In genomic region chr5:80714570-80715298, GRCh38 we compare ENCODE assay signal across 26 cellular contexts. TPM values are rescaled to one million over a fixed set of nuclear protein-coding genes. Genes with fewer than 3 reads are reported as not detected.
DNase-seq lines count a peak whose midpoint lies in the region; FAIRE-seq and TF ChIP-seq lines count a peak whose summit lies in the region.
"Had no signal": no experiment of that assay in that cellular context is flagged by ENCODE, and none has a peak within 500 bp of the region (broad histone marks: within the 10 kb centered on the region; RNA-seq: fewer than 3 reads in every experiment).

No MANE protein-coding gene starts in this region.

- H3K23ac ChIP-seq in mesendoderm (ENCODE audit: low read length) = no peak overlapping the region

- no peak for TF ChIP-seq CTCF in keratinocyte (optimal IDR thresholded peaks at IDR 0.05 in 1 of 3, IDR thresholded peaks at IDR 0.05 in 1 of 3, conservative IDR thresholded peaks at IDR 0.05 in 1 of 3; ENCODE audit: extremely low read depth in 1 of 3, insufficient read depth in 2 of 3, low read length in 3 of 3)

- peak; percentile 39 for FAIRE-seq in keratinocyte (lab: Jason Lieb, UNC)
- FAIRE-seq: GM12878, RCC 7860 had no signal

- H4K20me1 ChIP-seq in keratinocyte (ENCODE audit: control insufficient read depth, extremely low read depth, insufficient read depth, low read length) = no peaks in the 10 kb centered on the region

- no peaks in the 10 kb centered on the region for H3K79me2 ChIP-seq in keratinocyte (ENCODE audit: control insufficient read depth, insufficient read depth, low read length)
- no peaks in the 10 kb centered on the region for H3K79me2 ChIP-seq in mesendoderm (ENCODE audit: control insufficient read depth, insufficient read depth, low read length)

- no peak overlapping the region for H3K18ac ChIP-seq in mesendoderm (ENCODE audit: low read length)

- no peaks in the 10 kb centered on the region for H3K9me1 ChIP-seq in keratinocyte (ENCODE audit: control insufficient read depth, extremely low read depth, insufficient read depth, low read length)

- H3K9ac ChIP-seq in keratinocyte (ENCODE audit: control insufficient read depth, extremely low read depth, insufficient read depth, low read length) (no peak overlapping the region), mesendoderm (ENCODE audit: low read length) (no peak overlapping the region)
- H3K9ac ChIP-seq: GM23248 had no signal

- H2BK15ac ChIP-seq in mesendoderm (replicated peaks; ENCODE audit: low read depth) = no peak overlapping the region

- H3K4me1 ChIP-seq in keratinocyte (ENCODE audit: control insufficient read depth, extremely low read depth, insufficient read depth, low read length) (peaks cover 7% of the 10 kb centered on the region), mesendoderm (ENCODE audit: control insufficient read depth, low read depth, low read length) (no peaks in the 10 kb centered on the region)
- no peaks in the 10 kb centered on the region for H3K4me1 ChIP-seq in effector memory CD4-positive, alpha-beta T cell (ENCODE audit: control insufficient read depth, insufficient read depth, low read length, poor library complexity, severe bottlenecking)
- H3K4me1 ChIP-seq: HAP-1 had no signal

- no peak overlapping the region for H2BK5ac ChIP-seq in mesendoderm (ENCODE audit: low read length)

- no peak overlapping the region for H3K4me2 ChIP-seq in keratinocyte (ENCODE audit: control insufficient read depth, extremely low read depth, insufficient read depth, low read depth, low read length)
- H3K4me2 ChIP-seq in mesendoderm (ENCODE audit: low read length) = no peak overlapping the region

- H3K56ac ChIP-seq in mesendoderm (ENCODE audit: low read length) = no peak overlapping the region

- WGBS in mesendoderm (ENCODE audit: extremely low coverage, insufficient coverage, low lambda C conversion rate) = no CpG with 5 or more reads among the region's 5 CpGs

- no peak overlapping the region for H2AK5ac ChIP-seq in mesendoderm (ENCODE audit: low read length)

- no peaks in the 10 kb centered on the region for H3K79me1 ChIP-seq in mesendoderm (ENCODE audit: low read length)

- no peak overlapping the region for H2AFZ ChIP-seq in keratinocyte (ENCODE audit: control insufficient read depth, low read length)
- H2AFZ ChIP-seq: GM23248 had no signal

- peaks cover 0 to 3% of the 10 kb centered on the region in 2 experiments for H3K36me3 ChIP-seq in keratinocyte (ENCODE audit: control insufficient read depth in 2 of 2, extremely low read depth in 1 of 2, insufficient read depth in 2 of 2, low read length in 2 of 2)
- H3K36me3 ChIP-seq in mesendoderm (ENCODE audit: control insufficient read depth, insufficient read depth, low read length) = no peaks in the 10 kb centered on the region
- H3K36me3 ChIP-seq in effector memory CD4-positive, alpha-beta T cell (ENCODE audit: control insufficient read depth, insufficient read depth, low read length) = peaks cover 5% of the 10 kb centered on the region
- H3K36me3 ChIP-seq: HAP-1 had no signal

- no peak overlapping the region for H3K27ac ChIP-seq in keratinocyte (ENCODE audit: control insufficient read depth, insufficient read depth, low read length)
- H3K27ac ChIP-seq in mesendoderm (ENCODE audit: low read depth, low read length) = no peak overlapping the region
- H3K27ac ChIP-seq in effector memory CD4-positive, alpha-beta T cell (ENCODE audit: insufficient read depth, low read length, poor library complexity, severe bottlenecking) = no peak overlapping the region
- H3K27ac ChIP-seq: 22Rv1, GM23248, HL-60, SJCRH30 had no signal

- H3K9me3 ChIP-seq in keratinocyte (ENCODE audit: control insufficient read depth, low read depth, low read length) = no peaks in the 10 kb centered on the region
- peaks cover 2% of the 10 kb centered on the region for H3K9me3 ChIP-seq in effector memory CD4-positive, alpha-beta T cell (ENCODE audit: control insufficient read depth, low read length)
- H3K9me3 ChIP-seq: HAP-1, SJCRH30 had no signal

- DNase-seq in NCI-H524 (lab: John Stamatoyannopoulos, UW) (peak; percentile 12 to 63), NCI-H524 treated with DMSO at 0.1 percent for 48 hours (lab: John Stamatoyannopoulos, UW) (no peak), NCI-H82 treated with DMSO at 0.1 percent for 48 hours (lab: John Stamatoyannopoulos, UW; ENCODE audit: unreplicated experiment) (peak; percentile 63), keratinocyte (ENCODE audit: low read depth, low spot score) (no peak), DMS79 treated with DMSO at 0.1 percent for 48 hours (lab: John Stamatoyannopoulos, UW) (no peak), DMS53 treated with DMSO at 0.1 percent for 48 hours (lab: John Stamatoyannopoulos, UW; ENCODE audit: unreplicated experiment) (no peak), mesendoderm (no peak)
- DNase-seq in effector memory CD4-positive, alpha-beta T cell = no peak
- DNase-seq: AML-193; C1 segment of cervical spinal cord; Calu3; CD8-positive, alpha-beta T cell; DND-41; GM23248; KBM-7; NCI-H1105 treated with DMSO at 0.1 percent for 48 hours; NCI-H2029 treated with DMSO at 0.1 percent for 48 hours; NCI-H226; NCI-H510A treated with DMSO at 0.1 percent for 48 hours; OCI-M1; SJCRH30 had no signal

- dilution Hi-C loops in keratinocyte (cut with MboI; ENCODE audit: extremely low pct_ligation_motif_present, low sequenced_read_pairs) = no loop called here

- H3K4me3 ChIP-seq in keratinocyte (ENCODE audit: control insufficient read depth in 2 of 3, extremely low read depth in 1 of 3, insufficient read depth in 2 of 3, low read depth in 1 of 3, low read length in 3 of 3) = no peak overlapping the region
- H3K4me3 ChIP-seq in mesendoderm (ENCODE audit: low read length) = no peak overlapping the region
- H3K4me3 ChIP-seq in effector memory CD4-positive, alpha-beta T cell (ENCODE audit: insufficient read depth, low read depth, low read length, poor library complexity, severe bottlenecking) = no peak overlapping the region
- H3K4me3 ChIP-seq: GM12878, GM23248, HAP-1, SJCRH30 had no signal

- no peak overlapping the region for H2BK120ac ChIP-seq in mesendoderm (ENCODE audit: low read depth, low read length)

- no peaks in the 10 kb centered on the region for H3K27me3 ChIP-seq in keratinocyte (ENCODE audit: control insufficient read depth, extremely low read depth, insufficient read depth, low read length)
- no peaks in the 10 kb centered on the region for H3K27me3 ChIP-seq in mesendoderm (ENCODE audit: insufficient read depth, low read length, poor library complexity)
- no peaks in the 10 kb centered on the region for H3K27me3 ChIP-seq in effector memory CD4-positive, alpha-beta T cell (replicated peaks; ENCODE audit: control insufficient read depth, insufficient read depth, low read length, poor library complexity, severe bottlenecking)
- H3K27me3 ChIP-seq: SJCRH30 had no signal

- H4K5ac ChIP-seq in mesendoderm (ENCODE audit: low read length) = no peak overlapping the region

- H4K8ac ChIP-seq in mesendoderm (ENCODE audit: low read depth, low read length) = no peak overlapping the region

- no peak overlapping the region for H3K4ac ChIP-seq in mesendoderm (ENCODE audit: low read depth, low read length)

RNA-seq across cellular contexts. Expression of gene DHFR, which starts 60.0 kb away (rescaled TPM):
- polyA plus RNA-seq in keratinocyte = 4.4 to 19.7 TPM (median 16.7 TPM) in 3 replicates
- 2.5 TPM for polyA plus RNA-seq in keratinocyte (2011; ENCODE audit: low read depth)
- 5.0 and 9.0 TPM in 2 replicates for polyA plus RNA-seq in keratinocyte (2011; cell fraction: cytosol; rRNA removed)
- 6.2 and 7.3 TPM in 2 replicates for polyA plus RNA-seq in keratinocyte (2011; cell fraction: nucleus; rRNA removed)
- 1.9 and 16.4 TPM in 2 replicates for polyA plus RNA-seq in keratinocyte (2012; ENCODE audit: low replicate concordance)
- polyA minus RNA-seq in keratinocyte = 2.3 to 14.4 TPM (median 4.9 TPM) in 3 replicates
- polyA minus RNA-seq in keratinocyte (2011; cell fraction: cytosol; rRNA and poly(A)+ RNA removed) = 7.9 TPM
- polyA minus RNA-seq in keratinocyte (2011; cell fraction: nucleus; rRNA and poly(A)+ RNA removed) = 1.6 and 2.4 TPM in 2 replicates
- polyA plus RNA-seq in mesendoderm (2013, experiment 1 of 2) = 96.9 TPM
- 96.7 TPM for polyA plus RNA-seq in mesendoderm (2013, experiment 2 of 2)

Comparison
In these comparisons a context has a peak if more than half of its experiments do, and no peak if none do; other contexts are left out.
1. DNase-seq: peak in NCI-H524 (2 of 2) and NCI-H82 treated with DMSO at 0.1 percent for 48 hours (single experiment); none in NCI-H524 treated with DMSO at 0.1 percent for 48 hours (single experiment), keratinocyte (single experiment), DMS79 treated with DMSO at 0.1 percent for 48 hours (single experiment), DMS53 treated with DMSO at 0.1 percent for 48 hours (single experiment), mesendoderm (single experiment) and effector memory CD4-positive, alpha-beta T cell (0 of 3).